In genomic region chr2:237904806-237905599, GRCh38 we compare ENCODE assay signal across 7 cellular contexts. TPM values are rescaled to one million over a fixed set of nuclear protein-coding genes. Genes with fewer than 3 reads are reported as not detected.
DNase-seq lines count a peak whose midpoint lies in the region; ATAC-seq and TF ChIP-seq lines count a peak whose summit lies in the region.

No MANE protein-coding gene starts in this region.

- H3K27ac Mint-ChIP-seq in HFFc6 (peak overlapping the region; percentile 82), activated B cell treated with CpG ODN at 0.5 μM for 24 hours (peak overlapping the region; percentile 88)
- H3K27ac Mint-ChIP-seq in stimulated activated naive CD8-positive, alpha-beta T cell treated with anti-CD3 and anti-CD28 coated beads, Interleukin-15, Interleukin-2, amounts not matched to agents 100 ng/mL and 50 ng/mL, for 24 hours, result peak overlapping the region; percentile 83

- no peak for TF ChIP-seq POLR2A in GM18505 (IDR thresholded peaks at IDR 0.05; ENCODE audit: borderline replicate concordance, extremely low read depth, insufficient read depth, insufficient read length)

- H3K27me3 Mint-ChIP-seq in HFFc6 (ENCODE audit: insufficient read depth) (no peaks in the 10 kb centered on the region; the same call in 1 of the 2 replicates), activated B cell treated with CpG ODN at 0.5 μM for 24 hours (no peaks in the 10 kb centered on the region)
- no peaks in the 10 kb centered on the region for H3K27me3 Mint-ChIP-seq in stimulated activated naive CD8-positive, alpha-beta T cell treated with anti-CD3 and anti-CD28 coated beads, Interleukin-15, Interleukin-2, amounts not matched to agents 100 ng/mL and 50 ng/mL, for 24 hours

- ATAC-seq in activated B cell treated with CpG ODN at 0.5 μM for 24 hours (ENCODE audit: low read depth), result peak; percentile 72
- ATAC-seq in left cardiac atrium, result peak; percentile 89 to 94
- ATAC-seq in GM18505 (IDR thresholded peaks at IDR 0.05; ENCODE audit: unreplicated experiment), result no peak

- H3K4me3 Mint-ChIP-seq in HFFc6 (peak overlapping the region; percentile 72), activated B cell treated with CpG ODN at 0.5 μM for 24 hours (peak overlapping the region; percentile 55)
- peak overlapping the region; percentile 60 for H3K4me3 Mint-ChIP-seq in stimulated activated naive CD8-positive, alpha-beta T cell treated with anti-CD3 and anti-CD28 coated beads, Interleukin-15, Interleukin-2, amounts not matched to agents 100 ng/mL and 50 ng/mL, for 24 hours

- peaks cover 8% of the 10 kb centered on the region for H3K36me3 Mint-ChIP-seq in HFFc6 (ENCODE audit: low read depth)
- H3K36me3 Mint-ChIP-seq in activated B cell treated with CpG ODN at 0.5 μM for 24 hours (ENCODE audit: low read depth), result peaks cover 4% of the 10 kb centered on the region
- H3K36me3 Mint-ChIP-seq in stimulated activated naive CD8-positive, alpha-beta T cell treated with anti-CD3 and anti-CD28 coated beads, Interleukin-15, Interleukin-2, amounts not matched to agents 100 ng/mL and 50 ng/mL, for 24 hours (ENCODE audit: low read depth), result no peaks in the 10 kb centered on the region

- TF ChIP-seq CTCF in HFFc6 (IDR thresholded peaks at IDR 0.05) (no peak), activated B cell treated with CpG ODN at 0.5 μM for 24 hours (IDR thresholded peaks at IDR 0.05) (no peak)

- H3K9me3 Mint-ChIP-seq in HFFc6 (peaks cover 10% of the 10 kb centered on the region), activated B cell treated with CpG ODN at 0.5 μM for 24 hours (peaks cover 6% of the 10 kb centered on the region)
- peaks cover 9% of the 10 kb centered on the region for H3K9me3 Mint-ChIP-seq in stimulated activated naive CD8-positive, alpha-beta T cell treated with anti-CD3 and anti-CD28 coated beads, Interleukin-15, Interleukin-2, amounts not matched to agents 100 ng/mL and 50 ng/mL, for 24 hours

- POLR2A ChIA-PET in activated B cell treated with CpG ODN at 0.5 μM for 24 hours (lab: Charles Lee), result interaction anchor here (0.6 to 1.6 kb wide), 10 partner anchors 9 to 202 kb away, joined by 3 to 10 read pairs (median 4); partner anchors contain the start of gene SCLY

- H3K4me1 Mint-ChIP-seq in HFFc6 (ENCODE audit: low read depth) (peaks cover 17% of the 10 kb centered on the region), activated B cell treated with CpG ODN at 0.5 μM for 24 hours (peaks cover 42% of the 10 kb centered on the region)
- peaks cover 37% of the 10 kb centered on the region for H3K4me1 Mint-ChIP-seq in stimulated activated naive CD8-positive, alpha-beta T cell treated with anti-CD3 and anti-CD28 coated beads, Interleukin-15, Interleukin-2, amounts not matched to agents 100 ng/mL and 50 ng/mL, for 24 hours (ENCODE audit: low read depth)

- CTCF ChIA-PET in activated B cell treated with CpG ODN at 0.5 μM for 24 hours (lab: Charles Lee), result interaction anchor here (1.0 to 2.0 kb wide), 3 partner anchors 44 to 50 kb away, joined by 3 to 6 read pairs (median 4); no protein-coding TSS in a partner anchor

- intact Hi-C loops in activated B cell treated with CpG ODN at 0.5 μM for 24 hours (cut with micrococcal nuclease), result loop anchor here (2.0 to 10.0 kb wide), 2 partner anchors 14 to 230 kb away; no protein-coding TSS in a partner anchor
- intact Hi-C loops in left cardiac atrium (cut with DNase I), result no loop called here

- DNase-seq in HFFc6 (peak; percentile 59), activated B cell treated with CpG ODN at 0.5 μM for 24 hours (no peak), left cardiac atrium (peak; percentile 79), cerebellar cortex (ENCODE audit: low spot score) (no peak), NCI-H2081 (lab: John Stamatoyannopoulos, UW) (no peak)

RNA-seq across cellular contexts. Expression of gene RAMP1, which starts 45.6 kb away (rescaled TPM):
- total RNA-seq in HFFc6 (2021; fragmentation: NEBNext Ultra II Directional; extraction: Animal tissue kit (Norgen Biotek cat#: 25700)), result 1 to 10 TPM in 1 of 6 experiments, under 1 TPM in 4, not detected in 1; 0.38 to 1.3 (median 0.48) TPM
- total RNA-seq in activated B cell treated with CpG ODN at 0.5 μM for 24 hours, result 3.9 and 4.4 TPM in 2 replicates
- total RNA-seq in left cardiac atrium, result 100 to 1,000 TPM in 1 of 2 donors, 10 to 100 TPM in 1; 86.7 to 359 TPM

Comparison
In these comparisons a context has a peak if more than half of its experiments do, and no peak if none do; other contexts are left out.
1. DNase-seq: peak in HFFc6 (single experiment) and left cardiac atrium (single experiment); none in activated B cell treated with CpG ODN at 0.5 μM for 24 hours (single experiment), cerebellar cortex (single experiment) and NCI-H2081 (0 of 2).
2. RNA of gene RAMP1, which starts 45.6 kb away (total RNA-seq): 86.7 to 359 TPM in left cardiac atrium; 3.9 to 4.4 TPM in activated B cell treated with CpG ODN at 0.5 μM for 24 hours and 0.38 to 1.3 TPM in HFFc6; every median in the first group is over 10 times any median in the second.
3. Peak in every context shown above with its lines, with median percentiles within 50 percentile points of each other: H3K27ac Mint-ChIP-seq and H3K4me3 Mint-ChIP-seq.